Comparison of ENCODE assay signal across 8 cellular contexts in the genomic region with DNA sequence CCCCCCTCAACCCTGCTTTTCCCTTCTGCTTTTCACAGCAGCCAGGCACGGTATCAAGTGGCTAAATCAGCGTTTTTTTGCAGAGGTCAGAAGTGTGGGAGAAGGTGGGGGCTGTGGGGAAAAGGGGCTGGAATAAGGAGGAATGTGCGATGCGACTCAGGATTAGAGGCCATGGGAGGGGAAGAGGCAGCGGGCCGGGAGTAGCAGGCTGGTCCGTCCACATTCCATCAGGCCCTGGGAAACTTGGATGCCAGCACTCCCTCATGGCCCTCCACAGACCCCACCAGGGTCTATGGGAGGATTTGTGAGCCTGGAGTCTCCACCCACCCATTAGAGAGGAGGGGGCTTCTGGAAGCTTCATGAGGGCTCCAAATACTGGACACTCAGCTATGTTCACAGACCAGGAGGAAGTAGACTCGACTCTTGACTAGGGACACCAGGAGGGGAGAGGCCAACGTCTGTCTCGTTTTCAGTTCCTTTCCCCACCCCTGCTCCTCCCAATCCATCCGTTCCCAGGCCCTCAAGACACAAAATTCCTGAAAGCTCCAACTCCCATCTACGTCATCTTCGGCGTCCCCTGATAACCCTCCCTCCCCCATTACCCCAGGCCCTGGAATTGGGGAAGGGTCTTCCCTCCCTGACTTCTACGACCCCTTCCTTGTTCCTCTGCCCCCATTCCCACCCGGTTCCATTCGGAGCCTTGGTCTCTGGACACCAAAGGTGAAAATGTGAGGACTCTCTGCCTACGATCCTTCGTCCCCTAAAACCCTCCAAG. TPM values are rescaled to one million over a fixed set of nuclear protein-coding genes. Genes with fewer than 3 reads are reported as not detected.
DNase-seq lines count a peak whose midpoint lies in the region; ATAC-seq, FAIRE-seq and TF ChIP-seq lines count a peak whose summit lies in the region.

No MANE protein-coding gene starts in this region.

- H3K9me3 Mint-ChIP-seq in mesothelial cell of epicardium: peaks cover 13% of the 10 kb centered on the region

- 0 out of 3 replicates have a peak, but pooled peaks cover 3% of the 10 kb centered on the region for H3K9me3 ChIP-seq in A549
- H3K9me3 ChIP-seq in adrenal gland (replicated peaks in 1 of 3): no peaks in the 10 kb centered on the region
- no peaks in the 10 kb centered on the region for H3K9me3 ChIP-seq in mesenchymal stem cell (ENCODE audit: control insufficient read depth, low read length)

- no peak overlapping the region for H3K18ac ChIP-seq in mesenchymal stem cell (ENCODE audit: low read depth in 1 of 2, low read length in 2 of 2)

- H3K4ac ChIP-seq in mesenchymal stem cell (ENCODE audit: low read depth in 1 of 2, low read length in 2 of 2): no peak overlapping the region

- no peak overlapping the region for H2AFZ ChIP-seq in mesenchymal stem cell (ENCODE audit: low read depth, low read length)

- TF ChIP-seq CTCF in A549 (IDR thresholded peaks at IDR 0.05) (no peak), GM12875 (IDR thresholded peaks at IDR 0.05; ENCODE audit: borderline replicate concordance, insufficient read depth, low read depth, low read length) (no peak), adrenal gland (IDR thresholded peaks at IDR 0.05) (no peak), mesothelial cell of epicardium (IDR thresholded peaks at IDR 0.05; ENCODE audit: unreplicated experiment) (no peak)

- no peak overlapping the region for H4K91ac ChIP-seq in mesenchymal stem cell (ENCODE audit: low read length)

- H3K36me3 Mint-ChIP-seq in mesothelial cell of epicardium: peaks cover 9% of the 10 kb centered on the region

- H3K4me1 Mint-ChIP-seq in mesothelial cell of epicardium: peaks cover 37% of the 10 kb centered on the region

- peak overlapping the region; percentile 45; the same call in 2 of the 3 replicates for H3K4me3 ChIP-seq in A549
- peak overlapping the region; percentile 57 for H3K4me3 ChIP-seq in GM12875 (ENCODE audit: low read depth, low read length)
- H3K4me3 ChIP-seq in adrenal gland: peak overlapping the region in 1 of 4 donors; percentile 49
- no peak overlapping the region for H3K4me3 ChIP-seq in mesenchymal stem cell (ENCODE audit: insufficient read depth in 1 of 2, low read depth in 1 of 2, low read length in 2 of 2)

- H2BK5ac ChIP-seq in mesenchymal stem cell (ENCODE audit: low read depth, low read length, poor library complexity, severe bottlenecking): no peak overlapping the region

- no peak overlapping the region for H4K8ac ChIP-seq in mesenchymal stem cell (ENCODE audit: low read length)

- H2BK12ac ChIP-seq in mesenchymal stem cell (ENCODE audit: low read length in 2 of 2): no peak overlapping the region

- TF ChIP-seq POLR2A in A549 (IDR thresholded peaks at IDR 0.05; ENCODE audit: low read length) (no peak), adrenal gland (IDR thresholded peaks at IDR 0.05) (no peak)

- FAIRE-seq in A549 (lab: Jason Lieb, UNC): no peak

- H3K4me1 ChIP-seq in A549: peaks cover 34% of the 10 kb centered on the region
- H3K4me1 ChIP-seq in adrenal gland (replicated peaks in 1 of 2): peaks cover 4 to 7% of the 10 kb centered on the region in 2 donors
- no peaks in the 10 kb centered on the region for H3K4me1 ChIP-seq in mesenchymal stem cell (ENCODE audit: control insufficient read depth, insufficient read depth, low read depth, low read length)

- CTCF ChIA-PET in A549 (lab: Yijun Ruan, JAX): interaction anchor here (1.6 to 2.3 kb wide), 3 partner anchors 12 to 185 kb away, joined by 4 to 12 read pairs (median 9); no protein-coding TSS in a partner anchor

- no peak overlapping the region for H2BK120ac ChIP-seq in mesenchymal stem cell (ENCODE audit: low read depth, low read length)

- H3K27me3 ChIP-seq in adrenal gland (peaks cover 7% of the 10 kb centered on the region), mesenchymal stem cell (ENCODE audit: control insufficient read depth in 1 of 2, insufficient read depth in 1 of 2, low read length in 2 of 2) (peaks cover 34 to 48% of the 10 kb centered on the region in 2 experiments)

- H3K4me2 ChIP-seq in A549 (peak overlapping the region; percentile 81), mesenchymal stem cell (ENCODE audit: low read length, poor library complexity, severe bottlenecking) (no peak overlapping the region)

- H3K4me3 Mint-ChIP-seq in mesothelial cell of epicardium: peak overlapping the region; percentile 80

- H2AK5ac ChIP-seq in mesenchymal stem cell (ENCODE audit: low read length, severe bottlenecking): no peak overlapping the region

- no peak overlapping the region for H3K23ac ChIP-seq in mesenchymal stem cell (ENCODE audit: low read length in 2 of 2)

- no peak overlapping the region for H3K9ac ChIP-seq in mesenchymal stem cell (ENCODE audit: low read length)

- WGBS in A549 (ENCODE audit: missing lambda C conversion rate): 62% methylated on average over 19 of the region's 19 CpGs
- 10 to 20% (median 16%) methylated on average over 19 of the region's 19 CpGs for WGBS in adrenal gland, 4 donors
- 15% methylated on average over 16 of the region's 19 CpGs for WGBS in mesenchymal stem cell

- H3K27ac Mint-ChIP-seq in mesothelial cell of epicardium: peak overlapping the region; percentile 100

- ATAC-seq in A549: no peak

- no peaks in the 10 kb centered on the region for H3K36me3 ChIP-seq in adrenal gland (replicated peaks in 1 of 2)
- no peaks in the 10 kb centered on the region for H3K36me3 ChIP-seq in mesenchymal stem cell (ENCODE audit: control insufficient read depth in 1 of 2, insufficient read depth in 2 of 2, low read depth in 1 of 2, low read length in 2 of 2)

- TF ChIP-seq RAD21 in A549 (conservative IDR thresholded peaks at IDR 0.05 in 1 of 2, IDR thresholded peaks at IDR 0.05 in 1 of 2): no peak

- no peak overlapping the region for H2BK15ac ChIP-seq in mesenchymal stem cell (ENCODE audit: low read depth, poor library complexity, severe bottlenecking)

- H3K14ac ChIP-seq in mesenchymal stem cell (ENCODE audit: low read length in 2 of 2): no peak overlapping the region

- H3K79me1 ChIP-seq in mesenchymal stem cell (replicated peaks; ENCODE audit: low read length, poor library complexity, severe bottlenecking): no peaks in the 10 kb centered on the region

- POLR2A ChIA-PET in A549 (lab: Yijun Ruan, JAX): interaction anchor here (0.6 to 1.0 kb wide), 2 partner anchors 36 to 129 kb away, joined by 3 read pairs; a partner anchor contains a TSS

- H3K27ac ChIP-seq in A549 (peak overlapping the region in 1 of 2 experiments; percentile 88; a peak in 2 of 6 replicates), adrenal gland (peak overlapping the region in 3 of 5 donors; percentile 5 to 75 (median 65)), mesenchymal stem cell (ENCODE audit: low read length, poor library complexity, severe bottlenecking) (no peak overlapping the region)

- H3K27me3 Mint-ChIP-seq in mesothelial cell of epicardium (ENCODE audit: low read depth): peaks cover 29% of the 10 kb centered on the region

- TF ChIP-seq EP300 in A549 (IDR thresholded peaks at IDR 0.05): no peak

- DNase-seq in A549 (ENCODE audit: low read depth in 1 of 2, low spot score in 1 of 2) (no peak), adrenal gland (no peak), mesothelial cell of epicardium (ENCODE audit: low spot score in 2 of 2, unreplicated experiment in 2 of 2) (peak; percentile 59 to 77), activated gamma-delta T cell treated with Interleukin-2 at 50 U/mL for 16 hours (no peak), mesenchymal stem cell (no peak), COR-L47 (lab: John Stamatoyannopoulos, UW) (no peak)
- DNase-seq in effector CD4-positive, alpha-beta T cell: no peak

- intact Hi-C loops in adrenal gland (cut with DNase I): no loop called here

RNA-seq across cellular contexts. Expression of a gene that starts 3.3 kb away (rescaled TPM):
- polyA plus RNA-seq in A549 (2011; rRNA removed) (0.17 and 0.32 TPM in 2 replicates), A549 (2017; fragmentation: RNase III; extraction: RNeasy Plus Mini Kit Qiagen cat#74134 plus additional on column Dnase treatment) (1.0 to 1.7 TPM (median 1.4 TPM) in 3 replicates), adrenal gland (1 to 10 TPM in 1 of 3 donors, under 1 TPM in 2; 0.79 to 7.3 (median 0.88) TPM)
- polyA plus RNA-seq in A549 (2012; cell fraction: cytosol; rRNA removed): 0.30 and 0.41 TPM in 2 replicates
- polyA plus RNA-seq in A549 (2012; cell fraction: nucleus; rRNA removed): 1.3 and 1.5 TPM in 2 replicates
- 0.54 and 0.83 TPM in 2 replicates for polyA minus RNA-seq in A549 (2011; rRNA and poly(A)+ RNA removed)
- total RNA-seq in adrenal gland (1 to 10 TPM in 6 of 8 donors, under 1 TPM in 2; 0.17 to 3.0 (median 1.5) TPM), mesothelial cell of epicardium (53.4 to 57.7 TPM (median 54.4 TPM) in 3 replicates)
- 0.04 TPM for polyA plus RNA-seq in mesenchymal stem cell (2013, experiment 1 of 2)
- polyA plus RNA-seq in mesenchymal stem cell (2013, experiment 2 of 2): 0.07 TPM

RNA-seq across cellular contexts. Expression of a gene that starts 33.0 kb away (rescaled TPM):
- polyA plus RNA-seq in A549 (2011; rRNA removed) (1.3 and 1.7 TPM in 2 replicates), A549 (2017; fragmentation: RNase III; extraction: RNeasy Plus Mini Kit Qiagen cat#74134 plus additional on column Dnase treatment) (1.5 to 2.0 TPM (median 1.7 TPM) in 3 replicates), adrenal gland (1 to 10 TPM in 1 of 3 donors, under 1 TPM in 1, not detected in 1; 0.61 to 1.4 TPM)
- 1.3 and 1.4 TPM in 2 replicates for polyA plus RNA-seq in A549 (2012; cell fraction: cytosol; rRNA removed)
- polyA plus RNA-seq in A549 (2012; cell fraction: nucleus; rRNA removed): 5.7 and 7.2 TPM in 2 replicates
- 1.2 and 1.8 TPM in 2 replicates for polyA minus RNA-seq in A549 (2011; rRNA and poly(A)+ RNA removed)
- total RNA-seq in adrenal gland (1 to 10 TPM in 2 of 8 donors, under 1 TPM in 4, not detected in 2; 0.14 to 4.5 (median 0.74) TPM), mesothelial cell of epicardium (2.4 to 3.5 TPM (median 3.2 TPM) in 3 replicates)
- polyA plus RNA-seq in mesenchymal stem cell (2013, experiment 1 of 2): 0.25 TPM
- 0.10 TPM for polyA plus RNA-seq in mesenchymal stem cell (2013, experiment 2 of 2)

RNA-seq across cellular contexts. Expression of a gene that starts 43.8 kb away (rescaled TPM):
- polyA plus RNA-seq in A549 (2011; rRNA removed) (39.2 and 39.3 TPM in 2 replicates), A549 (2017; fragmentation: RNase III; extraction: RNeasy Plus Mini Kit Qiagen cat#74134 plus additional on column Dnase treatment) (52.5 to 69.7 TPM (median 67.0 TPM) in 3 replicates), adrenal gland (100 to 1,000 TPM in 2 of 3 donors, 10 to 100 TPM in 1; 16.5 to 144 (median 102) TPM)
- polyA plus RNA-seq in A549 (2012; cell fraction: cytosol; rRNA removed): 66.5 and 83.6 TPM in 2 replicates
- polyA plus RNA-seq in A549 (2012; cell fraction: nucleus; rRNA removed): 131 and 169 TPM in 2 replicates
- 44.5 and 46.1 TPM in 2 replicates for polyA minus RNA-seq in A549 (2011; rRNA and poly(A)+ RNA removed)
- total RNA-seq in adrenal gland (100 to 1,000 TPM in 4 of 8 donors, 10 to 100 TPM in 4; 75.3 to 148 (median 105) TPM), mesothelial cell of epicardium (35.4 to 39.1 TPM (median 37.3 TPM) in 3 replicates)
- 29.2 TPM for polyA plus RNA-seq in mesenchymal stem cell (2013, experiment 1 of 2)
- 27.7 TPM for polyA plus RNA-seq in mesenchymal stem cell (2013, experiment 2 of 2)

RNA-seq across cellular contexts. Expression of a gene that starts 51.7 kb away (rescaled TPM):
- polyA plus RNA-seq in A549 (2011; rRNA removed) (24.2 and 26.1 TPM in 2 replicates), A549 (2017; fragmentation: RNase III; extraction: RNeasy Plus Mini Kit Qiagen cat#74134 plus additional on column Dnase treatment) (84.9 to 88.8 TPM (median 88.0 TPM) in 3 replicates), adrenal gland (10 to 100 TPM in 2 of 3 donors, 1 to 10 TPM in 1; 1.9 to 93.9 (median 40.1) TPM)
- 133 and 174 TPM in 2 replicates for polyA plus RNA-seq in A549 (2012; cell fraction: cytosol; rRNA removed)
- 513 and 742 TPM in 2 replicates for polyA plus RNA-seq in A549 (2012; cell fraction: nucleus; rRNA removed)
- 32.4 and 73.2 TPM in 2 replicates for polyA minus RNA-seq in A549 (2011; rRNA and poly(A)+ RNA removed)
- total RNA-seq in adrenal gland (10 to 100 TPM in 7 of 8 donors, 1 to 10 TPM in 1; 8.4 to 59.0 (median 15.3) TPM), mesothelial cell of epicardium (58.4 to 60.6 TPM (median 60.3 TPM) in 3 replicates)
- 8.5 TPM for polyA plus RNA-seq in mesenchymal stem cell (2013, experiment 1 of 2)
- 8.3 TPM for polyA plus RNA-seq in mesenchymal stem cell (2013, experiment 2 of 2)

Comparison
In these comparisons a context has a peak if more than half of its experiments do, and no peak if none do; other contexts are left out.
1. DNase-seq: peak in mesothelial cell of epicardium (2 of 2); none in A549 (0 of 2), adrenal gland (0 of 7), activated gamma-delta T cell treated with Interleukin-2 at 50 U/mL for 16 hours (single experiment), mesenchymal stem cell (single experiment), COR-L47 (single experiment) and effector CD4-positive, alpha-beta T cell (single experiment).
2. H3K4me3 ChIP-seq: peak in A549 (single experiment) and GM12875 (single experiment); none in mesenchymal stem cell (0 of 2).
3. RNA of a gene that starts 3.3 kb away (total RNA-seq): 53.4 to 57.7 TPM in mesothelial cell of epicardium; 0.17 to 3.0 TPM in adrenal gland; every median in the first group is over 10 times any median in the second.